Comparison of ENCODE assay signal across 7 cellular contexts in the genomic region with DNA sequence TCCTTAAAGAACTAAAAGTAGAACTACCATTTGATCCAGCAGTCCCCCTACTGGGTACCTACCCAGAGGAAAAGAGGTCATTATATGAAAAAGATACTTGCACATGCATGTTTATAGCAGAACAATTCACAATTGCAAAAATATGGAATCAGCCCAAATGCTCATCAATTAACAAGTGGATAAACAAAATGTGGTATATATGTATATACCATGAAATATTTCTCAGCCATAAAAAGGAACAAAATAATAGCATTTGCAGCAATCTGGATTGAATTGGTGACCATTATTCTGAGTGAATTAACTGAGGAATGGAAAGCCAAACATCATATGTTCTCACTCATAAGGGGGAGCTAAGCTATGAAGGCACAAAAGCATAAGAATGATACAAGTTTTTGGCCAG.
"Had no signal": no experiment of that assay in that cellular context is flagged by ENCODE, and none has a peak within 500 bp of the region (broad histone marks: within the 10 kb centered on the region; RNA-seq: fewer than 3 reads in every experiment).

No MANE protein-coding gene starts in this region.

- ATAC-seq: HepG2, K562 had no signal

- H3K4me3 ChIP-seq: K562 had no signal

- H3K4me3 Mint-ChIP-seq: IgD-negative memory B cell had no signal

- H3K27me3 Mint-ChIP-seq: IgD-negative memory B cell had no signal

- H3K27ac ChIP-seq: HL-60 had no signal

- H3K27ac Mint-ChIP-seq: IgD-negative memory B cell had no signal

- DNase-seq: IMR-90, KBM-7, KG1 had no signal
